In the genomic region with DNA sequence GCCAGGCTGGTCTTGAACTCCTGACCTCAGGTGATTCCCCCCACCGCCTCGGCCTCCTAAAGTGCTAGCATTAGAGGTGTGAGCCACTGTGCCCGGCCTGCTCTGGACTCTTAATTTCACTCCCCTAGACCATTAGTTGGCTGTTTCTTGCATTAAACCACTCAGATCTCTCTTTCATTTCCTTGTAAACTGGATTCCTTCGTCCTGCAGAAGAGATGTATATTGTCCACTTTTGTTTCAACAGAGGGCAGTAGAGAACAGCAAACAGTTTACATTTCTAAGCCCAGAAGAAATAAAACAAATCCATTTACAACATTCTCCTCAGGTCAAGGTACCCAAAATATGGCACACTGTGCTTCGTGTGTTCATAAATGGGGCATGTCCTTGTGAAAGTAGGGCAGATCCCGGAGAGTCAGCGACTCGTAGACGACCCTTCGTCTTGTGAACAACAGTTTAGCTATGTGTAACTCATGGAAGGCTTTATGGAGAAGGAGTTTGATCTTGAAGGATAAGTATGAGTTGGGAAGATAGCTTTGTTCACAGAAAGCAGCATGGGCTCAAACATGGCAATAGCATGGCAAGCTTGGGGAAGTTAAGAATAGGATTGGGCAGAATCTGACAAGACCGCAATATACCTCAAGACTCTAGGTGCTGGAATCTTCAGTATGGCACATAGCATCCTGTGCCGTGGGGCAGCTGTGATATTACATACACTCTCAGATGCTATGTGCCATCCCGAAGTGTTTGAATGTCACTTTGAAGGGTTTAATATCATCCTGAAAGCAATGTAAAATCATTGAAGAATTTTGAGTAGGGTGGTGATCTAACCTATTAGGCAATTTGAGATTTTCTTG, we compare ENCODE assay signal across 7 cellular contexts. TPM values are rescaled to one million over a fixed set of nuclear protein-coding genes. Genes with fewer than 3 reads are reported as not detected.
A peak's percentile ranks its signal among the peaks of the same experiment; 100 is the strongest.
DNase-seq lines count a peak whose midpoint lies in the region; ATAC-seq and TF ChIP-seq lines count a peak whose summit lies in the region.
"Not testable (repeated sequence)": the region's sequence is repeated elsewhere in the genome, so short reads cannot be mapped to it uniquely, and the experiment has no call there.

No MANE protein-coding gene starts in this region.

- H3K27ac ChIP-seq in HCT116 (ENCODE audit: low read depth, low read length); SU-DHL-6 (ENCODE audit: low read depth, low read length); left ventricle myocardium inferior (replicated peaks): not testable (repeated sequence)

- TF ChIP-seq POLR2A in HCT116 (IDR thresholded peaks at IDR 0.05; ENCODE audit: borderline replicate concordance, extremely low read depth, insufficient read depth, insufficient read length): not testable (repeated sequence)

- H3K27ac Mint-ChIP-seq in natural killer cell treated with Interleukin-12 subunit alpha and Interleukin-12 subunit beta and Interleukin-15 and Interleukin-18, amount 100 ng/mL, for 72 hours: peak overlapping the region; percentile 15 to 70

- not testable (repeated sequence) for H3K9me3 ChIP-seq in HCT116 (ENCODE audit: control insufficient read depth in 1 of 2, insufficient read depth in 1 of 2, low read depth in 1 of 2, low read length in 2 of 2); SU-DHL-6 (ENCODE audit: insufficient read depth, low read length); left ventricle myocardium inferior (replicated peaks)

- TF ChIP-seq RAD21 in HCT116 (IDR thresholded peaks at IDR 0.05; ENCODE audit: low read depth): peak; percentile 75

- peak; percentile 85 for ATAC-seq in HCT116
- peak; percentile 49 to 53 for ATAC-seq in natural killer cell treated with Interleukin-12 subunit alpha and Interleukin-12 subunit beta and Interleukin-15 and Interleukin-18, amount 100 ng/mL, for 72 hours

- H3K36me3 Mint-ChIP-seq in natural killer cell treated with Interleukin-12 subunit alpha and Interleukin-12 subunit beta and Interleukin-15 and Interleukin-18, amount 100 ng/mL, for 72 hours: not testable (repeated sequence)

- BruUV-seq in HCT116 (replicated peaks; lab: Mats Ljungman, UMichigan): not testable (repeated sequence)

- not testable (repeated sequence) for H3K27me3 Mint-ChIP-seq in natural killer cell treated with Interleukin-12 subunit alpha and Interleukin-12 subunit beta and Interleukin-15 and Interleukin-18, amount 100 ng/mL, for 72 hours

- H3K79me2 ChIP-seq in HCT116 (ENCODE audit: insufficient read depth, low read length); SU-DHL-6 (ENCODE audit: insufficient read depth, low read length): not testable (repeated sequence)

- H3K4me3 ChIP-seq in HCT116 (replicated peaks in 1 of 2; ENCODE audit: low read depth in 1 of 2, low read length in 2 of 2); SU-DHL-6 (ENCODE audit: insufficient read depth, low read length, poor library complexity, severe bottlenecking); cardiac fibroblast (replicated peaks in 1 of 2; ENCODE audit: low read depth in 2 of 2, low read length in 2 of 2); left ventricle myocardium inferior: not testable (repeated sequence)

- peaks cover 20 to 52% of the 10 kb centered on the region in 2 donors for H3K4me1 Mint-ChIP-seq in natural killer cell treated with Interleukin-12 subunit alpha and Interleukin-12 subunit beta and Interleukin-15 and Interleukin-18, amount 100 ng/mL, for 72 hours (ENCODE audit: low read depth in 2 of 2)

- intact Hi-C loops in HCT116 (cut with micrococcal nuclease): loop anchor here (5.0 kb wide), 1 partner anchor 90 kb away; no protein-coding TSS in a partner anchor
- intact Hi-C loops in left ventricle myocardium inferior (cut with micrococcal nuclease): not testable (repeated sequence)

- H3K4me3 Mint-ChIP-seq in natural killer cell treated with Interleukin-12 subunit alpha and Interleukin-12 subunit beta and Interleukin-15 and Interleukin-18, amount 100 ng/mL, for 72 hours: peak overlapping the region; percentile 4

- H3K4me2 ChIP-seq in HCT116 (ENCODE audit: low read length); SU-DHL-6 (ENCODE audit: low read depth, low read length, poor library complexity, severe bottlenecking): not testable (repeated sequence)

- RAD21 ChIA-PET in HCT116 (lab: Charles Lee; ENCODE audit: low non-redundant PET in 1 of 2, low total read pairs in 2 of 2, uncharacterized antibody in 2 of 2, unreplicated experiment in 2 of 2): not testable (repeated sequence)

- not testable (repeated sequence) for H3F3A ChIP-seq in SU-DHL-6 (ENCODE audit: insufficient read depth)

- H3K27me3 ChIP-seq in HCT116 (ENCODE audit: insufficient read depth, low read length); SU-DHL-6 (ENCODE audit: low read length); left ventricle myocardium inferior (ENCODE audit: low read depth): not testable (repeated sequence)

- H3K36me3 ChIP-seq in HCT116 (ENCODE audit: control insufficient read depth in 1 of 2, insufficient read depth in 2 of 2, low read length in 2 of 2); SU-DHL-6 (ENCODE audit: low read length); left ventricle myocardium inferior: not testable (repeated sequence)

- peak; percentile 31 to 65 (median 50); a peak in 4 of 6 replicates for TF ChIP-seq CTCF in HCT116 (IDR thresholded peaks at IDR 0.05 in 2 of 3, conservative IDR thresholded peaks at IDR 0.05 in 1 of 3; ENCODE audit: borderline replicate concordance in 1 of 3, insufficient read depth in 1 of 3, low read depth in 2 of 3, low read length in 2 of 3)
- peak; percentile 57 for TF ChIP-seq CTCF in SU-DHL-6 (IDR thresholded peaks at IDR 0.05; ENCODE audit: insufficient read depth, low read length, poor library complexity, severe bottlenecking)
- TF ChIP-seq CTCF in cardiac fibroblast (IDR thresholded peaks at IDR 0.05; ENCODE audit: low read depth, low read length): peak; percentile 45
- TF ChIP-seq CTCF in left ventricle myocardium inferior (IDR thresholded peaks at IDR 0.05; ENCODE audit: borderline replicate concordance): peak; percentile 56

- H3K9me3 Mint-ChIP-seq in natural killer cell treated with Interleukin-12 subunit alpha and Interleukin-12 subunit beta and Interleukin-15 and Interleukin-18, amount 100 ng/mL, for 72 hours: not testable (repeated sequence)

- CTCF ChIA-PET in HCT116 (lab: Charles Lee): interaction anchor here (0.6 to 0.9 kb wide), 3 partner anchors 92 to 95 kb away, joined by 3 to 4 read pairs (median 3); no protein-coding TSS in a partner anchor

- H2AFZ ChIP-seq in HCT116 (ENCODE audit: low read depth, low read length, poor library complexity, severe bottlenecking); SU-DHL-6 (ENCODE audit: low read depth, low read length, severe bottlenecking): not testable (repeated sequence)

- not testable (repeated sequence) for H3K9ac ChIP-seq in HCT116 (ENCODE audit: low read length); SU-DHL-6 (ENCODE audit: low read length)

- not testable (repeated sequence) for H4K20me1 ChIP-seq in HCT116 (ENCODE audit: insufficient read depth); SU-DHL-6 (ENCODE audit: low read depth, low read length)

- not testable (repeated sequence) for H3K9me2 ChIP-seq in HCT116 (ENCODE audit: insufficient read depth); SU-DHL-6 (replicated peaks; ENCODE audit: insufficient read depth, low read length)

- POLR2A ChIA-PET in HCT116 (lab: Charles Lee): interaction anchor here (0.7 kb wide), 1 partner anchor 90 kb away, joined by 3 read pairs; no protein-coding TSS in a partner anchor

- not testable (repeated sequence) for H3K4me1 ChIP-seq in HCT116 (ENCODE audit: control insufficient read depth in 1 of 2, insufficient read depth in 2 of 2, low read length in 2 of 2); left ventricle myocardium inferior

- DNase-seq in DMS53 treated with DMSO at 0.1 percent for 48 hours (lab: John Stamatoyannopoulos, UW; ENCODE audit: unreplicated experiment): peak; percentile 37
- DNase-seq in HCT116 (ENCODE audit: low read depth, low spot score); left ventricle myocardium inferior; natural killer cell treated with Interleukin-12 subunit alpha and Interleukin-12 subunit beta and Interleukin-15 and Interleukin-18, amount 100 ng/mL, for 72 hours (ENCODE audit: low spot score): not testable (repeated sequence)
- peak; percentile 12 for DNase-seq in NCI-H1694 treated with DMSO at 0.1 percent for 48 hours (lab: John Stamatoyannopoulos, UW)
- DNase-seq in cardiac fibroblast (ENCODE audit: low read depth in 2 of 2): peak; percentile 60 to 73

TF ChIP-seq in HCT116, 20 proteins besides CTCF, POLR2A, EP300 and RAD21:
- 0 out of 2 replicates have a peak, but pooled peaks have one; percentile 17 for TF ChIP-seq CBX3 (IDR thresholded peaks at IDR 0.05; ENCODE audit: low read depth)

RNA-seq across cellular contexts. Expression of gene FCGR2B, which starts 15.2 kb away (rescaled TPM):
- total RNA-seq in HCT116 (2021; ENCODE audit: unreplicated experiment) (not detected), left ventricle myocardium inferior (9.7 TPM)
- polyA plus RNA-seq in HCT116 (2012): not detected in 2 replicates
- 1 to 10 TPM in 1 of 2 donors, under 1 TPM in 1; 0.83 to 7.1 TPM for total RNA-seq in natural killer cell treated with Interleukin-12 subunit alpha and Interleukin-12 subunit beta and Interleukin-15 and Interleukin-18, amount 100 ng/mL, for 72 hours

RNA-seq across cellular contexts. Expression of gene FCGR3B, which starts 16.8 kb away (rescaled TPM):
- total RNA-seq in HCT116 (2021; ENCODE audit: unreplicated experiment) (not detected), left ventricle myocardium inferior (1.5 TPM)
- not detected in 2 replicates for polyA plus RNA-seq in HCT116 (2012)
- total RNA-seq in natural killer cell treated with Interleukin-12 subunit alpha and Interleukin-12 subunit beta and Interleukin-15 and Interleukin-18, amount 100 ng/mL, for 72 hours: 1 to 10 TPM; 2.7 to 3.0 TPM

RNA-seq across cellular contexts. Expression of gene FCRLA, which starts 59.3 kb away (rescaled TPM):
- total RNA-seq in HCT116 (2021; ENCODE audit: unreplicated experiment) (0.25 TPM), left ventricle myocardium inferior (0.11 TPM)
- polyA plus RNA-seq in HCT116 (2012): 0.10 and 0.27 TPM in 2 replicates
- total RNA-seq in natural killer cell treated with Interleukin-12 subunit alpha and Interleukin-12 subunit beta and Interleukin-15 and Interleukin-18, amount 100 ng/mL, for 72 hours: not detected
